ENCODE assay signal across 1 cellular context in genomic region chr3:64143399-64144130, GRCh38.
TF ChIP-seq lines count a peak whose summit lies in the region.

No MANE protein-coding gene starts in this region.

TF ChIP-seq in HEK293, 187 proteins besides CTCF, POLR2A, EP300 and RAD21 (continued from another document):
- TF ChIP-seq KLF10 (tag by site-specific recombination; IDR thresholded peaks at IDR 0.05), result 0 out of 2 replicates have a peak, but pooled peaks have one; percentile 32
- TF ChIP-seq REPIN1 (tag by site-specific recombination; IDR thresholded peaks at IDR 0.05; ENCODE audit: low read depth), result no peak
- peak; percentile 49; the same call in 1 of the 2 replicates for TF ChIP-seq WT1 (tag by site-specific recombination; IDR thresholded peaks at IDR 0.05)
- TF ChIP-seq ZBTB17 (tag by site-specific recombination; IDR thresholded peaks at IDR 0.05), result peak; percentile 57; the same call in 1 of the 2 replicates
- TF ChIP-seq ZNF366 (tag by site-specific recombination; conservative IDR thresholded peaks at IDR 0.05), result peak; percentile 85
- TF ChIP-seq IKZF3 (tag by site-specific recombination; IDR thresholded peaks at IDR 0.05), result peak; percentile 35
- 0 out of 2 replicates have a peak, but pooled peaks have one; percentile 46 for TF ChIP-seq ZXDB (tag by site-specific recombination; IDR thresholded peaks at IDR 0.05)
- TF ChIP-seq ZNF184 (tag by site-specific recombination; IDR thresholded peaks at IDR 0.05), result 0 out of 2 replicates have a peak, but pooled peaks have one; percentile 40
- TF ChIP-seq ZEB2 (tag by site-specific recombination; IDR thresholded peaks at IDR 0.05), result peak; percentile 77
- peak; percentile 89 for TF ChIP-seq PRDM6 (tag by site-specific recombination; IDR thresholded peaks at IDR 0.05)
- peak; percentile 85 for TF ChIP-seq ZNF362 (tag by site-specific recombination; IDR thresholded peaks at IDR 0.05)
- TF ChIP-seq ZNF843 (tag by site-specific recombination; IDR thresholded peaks at IDR 0.05), result peak; percentile 49; the same call in 1 of the 2 replicates
- peak; percentile 65 for TF ChIP-seq PRDM4 (tag by site-specific recombination; IDR thresholded peaks at IDR 0.05)
- TF ChIP-seq ZNF488 (tag by site-specific recombination; IDR thresholded peaks at IDR 0.05), result no peak
- peak; percentile 98 for TF ChIP-seq ZBTB20 (tag by site-specific recombination; IDR thresholded peaks at IDR 0.05)
- TF ChIP-seq TSHZ1 (tag by site-specific recombination; IDR thresholded peaks at IDR 0.05; ENCODE audit: borderline replicate concordance), result peak; percentile 82
TF ChIP-seq in HEK293: peak in this region for 19.
